11 cellular contexts compared by ENCODE assay signal in the genomic region with DNA sequence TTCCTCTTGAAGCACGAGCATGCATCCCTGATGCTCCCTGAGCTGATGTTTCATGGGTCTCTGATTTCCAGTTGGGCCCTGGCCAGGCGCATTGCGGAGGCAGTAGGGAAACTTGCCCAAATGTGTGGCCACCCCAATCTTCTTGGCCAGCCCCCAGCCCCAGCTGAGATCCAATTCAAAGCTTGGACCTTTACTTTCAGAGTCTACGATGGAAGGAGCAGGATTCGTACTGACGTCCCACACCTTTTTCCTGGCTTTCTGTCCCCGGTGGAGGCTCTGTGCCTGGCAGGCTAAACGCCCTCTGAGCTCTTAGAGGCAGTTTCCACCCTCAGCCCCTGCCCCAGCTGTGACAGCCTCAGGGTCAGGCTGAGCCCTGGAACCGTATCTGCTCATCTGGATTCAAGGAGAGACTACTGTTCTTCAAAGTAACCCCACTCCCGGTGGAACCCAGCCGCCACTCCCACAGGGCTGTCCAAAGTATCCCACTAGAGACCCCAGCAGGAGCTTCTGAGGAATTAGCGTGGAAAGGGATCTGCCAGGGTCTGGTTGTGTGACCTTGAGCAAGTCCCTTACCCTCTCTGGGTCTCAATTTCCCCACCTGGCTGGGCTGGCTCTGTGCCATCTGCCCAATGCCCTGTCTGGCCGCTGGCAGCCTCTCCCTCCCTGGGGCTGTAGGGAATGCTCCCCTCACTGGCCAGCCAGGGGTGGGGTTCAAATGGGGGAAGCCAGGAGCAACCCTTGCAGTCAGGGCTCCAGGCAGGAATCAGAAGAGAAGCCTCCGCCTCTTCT. TPM values are rescaled to one million over a fixed set of nuclear protein-coding genes. Genes with fewer than 3 reads are reported as not detected.
DNase-seq lines count a peak whose midpoint lies in the region; ATAC-seq, FAIRE-seq and TF ChIP-seq lines count a peak whose summit lies in the region.
"Had no signal": no experiment of that assay in that cellular context is flagged by ENCODE, and none has a peak within 500 bp of the region (broad histone marks: within the 10 kb centered on the region; RNA-seq: fewer than 3 reads in every experiment).

No MANE protein-coding gene starts in this region.

- FAIRE-seq in small intestine (lab: Jason Lieb, UNC): no peak

- 58 to 61% (median 60%) methylated on average over 14 of the region's 14 CpGs for WGBS in small intestine, 3 donors

- H3K4me3 ChIP-seq in GM12864 (ENCODE audit: low read depth, low read length): no peak overlapping the region
- H3K4me3 ChIP-seq in skeletal muscle cell (ENCODE audit: low read depth, low read length): no peak overlapping the region
- no peak overlapping the region for H3K4me3 ChIP-seq in small intestine (ENCODE audit: low read depth in 1 of 2, low read length in 2 of 2)

- no peak for ATAC-seq in HG02759 (IDR thresholded peaks at IDR 0.05; ENCODE audit: unreplicated experiment)

- intact Hi-C loops in cardiac septum (cut with DNase I): loop anchor here (2.0 to 10.0 kb wide), 4 partner anchors 37 to 525 kb away; no protein-coding TSS in a partner anchor

- H3K27ac ChIP-seq in small intestine (ENCODE audit: low read depth in 1 of 2, low read length in 1 of 2): no peak overlapping the region

- H3K4me1 ChIP-seq in small intestine (ENCODE audit: control insufficient read depth in 2 of 2, insufficient read depth in 1 of 2, low read depth in 1 of 2, low read length in 1 of 2): no peaks in the 10 kb centered on the region

- H3K36me3 ChIP-seq in small intestine (ENCODE audit: control insufficient read depth in 2 of 2, insufficient read depth in 2 of 2, low read length in 2 of 2): no peaks in the 10 kb centered on the region

- DNase-seq in GM12864 (ENCODE audit: low read depth): no peak
- DNase-seq in SK-MEL-5 (ENCODE audit: low read depth, low spot score): peak; percentile 21
- DNase-seq in cardiac septum (ENCODE audit: low spot score): peak; percentile 75
- DNase-seq in skeletal muscle cell (ENCODE audit: low read depth): peak; percentile 19
- no peak for DNase-seq in NCI-H1092 (lab: John Stamatoyannopoulos, UW)
- no peak for DNase-seq in nucleus accumbens (lab: John Stamatoyannopoulos, UW)
- DNase-seq in small intestine: no peak
- DNase-seq: activated CD8-positive, alpha-beta memory T cell treated with anti-CD3 and anti-CD28 coated beads, Interleukin-2, amount 50 U/mL, for 4 hours; cerebellar nuclear complex had no signal

- no peaks in the 10 kb centered on the region for H3K9me3 ChIP-seq in small intestine (ENCODE audit: control insufficient read depth, low read depth)

- in situ Hi-C loops in SK-MEL-5 (cut with HindIII; ENCODE audit: low pct_unique_long_range_greater_than_20kb, low sequenced_read_pairs): no loop called here

- no peaks in the 10 kb centered on the region for H3K27me3 ChIP-seq in small intestine (ENCODE audit: control insufficient read depth in 2 of 2, insufficient read depth in 2 of 2, low read length in 2 of 2)

- peak; percentile 41 for TF ChIP-seq CTCF in GM12864 (IDR thresholded peaks at IDR 0.05; ENCODE audit: low read depth, low read length, missing control alignments)

RNA-seq across cellular contexts. Expression of a gene that starts 37.3 kb away (rescaled TPM):
- not detected in 2 replicates for total RNA-seq in SK-MEL-5 (2014; rRNA removed; shearing (Covaris generic))
- polyA plus RNA-seq in SK-MEL-5 (2015; cell fraction: cytosol; rRNA removed): not detected in 2 replicates
- polyA plus RNA-seq in SK-MEL-5 (2015; cell fraction: nucleus; rRNA removed): not detected in 2 replicates
- total RNA-seq in cardiac septum: 0.35 TPM
- polyA plus RNA-seq in small intestine: not detected

RNA-seq across cellular contexts. Expression of a gene that starts 55.7 kb away (rescaled TPM):
- total RNA-seq in SK-MEL-5 (2014; rRNA removed; shearing (Covaris generic)): 0.05 TPM in 1 of 2 replicates, not detected in the other
- polyA plus RNA-seq in SK-MEL-5 (2015; cell fraction: cytosol; rRNA removed): not detected in 2 replicates
- not detected in 2 replicates for polyA plus RNA-seq in SK-MEL-5 (2015; cell fraction: nucleus; rRNA removed)
- 0.38 TPM for total RNA-seq in cardiac septum
- under 1 TPM in 1 of 3 donors, not detected in 2; 0.01 TPM for polyA plus RNA-seq in small intestine
- total RNA-seq: renal cortical epithelial cell had no signal

Comparison
In these comparisons a context has a peak if more than half of its experiments do, and no peak if none do; other contexts are left out.
1. DNase-seq: peak in SK-MEL-5 (single experiment), cardiac septum (single experiment) and skeletal muscle cell (single experiment); none in GM12864 (single experiment), NCI-H1092 (single experiment), nucleus accumbens (0 of 56) and small intestine (single experiment).